18 cellular contexts compared by ENCODE assay signal in genomic region chr11:121881806-121882205, GRCh38.
DNase-seq lines count a peak whose midpoint lies in the region; TF ChIP-seq lines count a peak whose summit lies in the region.
"Had no signal": no experiment of that assay in that cellular context is flagged by ENCODE, and none has a peak within 500 bp of the region (broad histone marks: within the 10 kb centered on the region; RNA-seq: fewer than 3 reads in every experiment).

No MANE protein-coding gene starts in this region.

- no peak for TF ChIP-seq CTCF in fibroblast of lung (conservative IDR thresholded peaks at IDR 0.05 in 1 of 2, IDR thresholded peaks at IDR 0.05 in 1 of 2; ENCODE audit: low read depth in 1 of 2, low read length in 2 of 2)

- no peaks in the 10 kb centered on the region for H3K4me1 Mint-ChIP-seq in activated CD4-positive, alpha-beta memory T cell treated with anti-CD3 and anti-CD28 coated beads, Interleukin-2, amount 10 ng/mL, durations not matched to agents 7 days and 5 days

- H3K4me3 ChIP-seq in fibroblast of lung (replicated peaks in 1 of 4; ENCODE audit: control extremely low read depth in 1 of 4, insufficient read depth in 1 of 4, low read depth in 3 of 4, low read length in 4 of 4) = no peak overlapping the region
- H3K4me3 ChIP-seq: body of pancreas, heart left ventricle, PC-9 had no signal

- H3K9ac ChIP-seq in fibroblast of lung (ENCODE audit: insufficient read depth, low read length) = no peak overlapping the region

- H3K9me3 ChIP-seq in fibroblast of lung (ENCODE audit: control insufficient read depth, insufficient read depth, low read depth, low read length) = no peaks in the 10 kb centered on the region
- H3K9me3 ChIP-seq: body of pancreas, heart left ventricle had no signal

- no peaks in the 10 kb centered on the region for H3K79me2 ChIP-seq in fibroblast of lung (ENCODE audit: control insufficient read depth, insufficient read depth, low read length)

- no peak overlapping the region for H3K27ac Mint-ChIP-seq in activated CD4-positive, alpha-beta memory T cell treated with anti-CD3 and anti-CD28 coated beads, Interleukin-2, amount 10 ng/mL, durations not matched to agents 7 days and 5 days
- H3K27ac Mint-ChIP-seq: activated naive CD4-positive, alpha-beta T cell treated with anti-CD3 and anti-CD28 coated beads for 36 hours; nephron; type B pancreatic cell had no signal

- H3K9me3 Mint-ChIP-seq in activated CD4-positive, alpha-beta memory T cell treated with anti-CD3 and anti-CD28 coated beads, Interleukin-2, amount 10 ng/mL, durations not matched to agents 7 days and 5 days = no peaks in the 10 kb centered on the region
- H3K9me3 Mint-ChIP-seq: activated naive CD4-positive, alpha-beta T cell treated with anti-CD3 and anti-CD28 coated beads for 36 hours; nephron had no signal

- no peaks in the 10 kb centered on the region for H3K27me3 ChIP-seq in fibroblast of lung (ENCODE audit: control insufficient read depth, insufficient read depth, low read length)
- H3K27me3 ChIP-seq: body of pancreas, heart left ventricle had no signal

- DNase-seq in DMS53 (lab: John Stamatoyannopoulos, UW) (peak; percentile 43), DMS53 treated with DMSO at 0.1 percent for 48 hours (lab: John Stamatoyannopoulos, UW; ENCODE audit: unreplicated experiment) (no peak), RPMI7951 (ENCODE audit: low read depth) (peak; percentile 84), fibroblast of lung (ENCODE audit: low read depth in 2 of 2) (peak; percentile 72 to 86), stromal cell of bone marrow (ENCODE audit: low read depth) (peak; percentile 49)
- no peak for DNase-seq in stimulated activated CD4-positive, alpha-beta T cell treated with anti-CD3 and anti-CD28 coated beads, Interleukin-12 subunit alpha, Interleukin-12 subunit beta, amount 100 ng/mL, for 4 hours
- DNase-seq in activated CD4-positive, alpha-beta memory T cell treated with anti-CD3 and anti-CD28 coated beads, Interleukin-2, amount 10 ng/mL, durations not matched to agents 7 days and 5 days = no peak
- DNase-seq in activated CD4-positive, alpha-beta T cell treated with anti-CD3 and anti-CD28 coated beads for 4 hours = no peak
- DNase-seq: activated naive CD4-positive, alpha-beta T cell treated with anti-CD3 and anti-CD28 coated beads for 36 hours; body of pancreas; heart left ventricle; islet precursor cell; NCI-H526; PC-9; stimulated activated naive CD8-positive, alpha-beta T cell treated with anti-CD3 and anti-CD28 coated beads, Interleukin-15, Interleukin-2, amounts not matched to agents 100 U/mL and 50 U/mL, for 24 hours had no signal

- POLR2A ChIA-PET in activated CD4-positive, alpha-beta memory T cell treated with anti-CD3 and anti-CD28 coated beads, Interleukin-2, amount 10 ng/mL, durations not matched to agents 7 days and 5 days (lab: Charles Lee) = no interaction called here

- no peaks in the 10 kb centered on the region for H3K36me3 Mint-ChIP-seq in activated CD4-positive, alpha-beta memory T cell treated with anti-CD3 and anti-CD28 coated beads, Interleukin-2, amount 10 ng/mL, durations not matched to agents 7 days and 5 days (ENCODE audit: low read depth)
- H3K36me3 Mint-ChIP-seq: type B pancreatic cell had no signal

- H4K20me1 ChIP-seq in fibroblast of lung (ENCODE audit: control insufficient read depth, extremely low read depth, insufficient read depth, low read length) = no peaks in the 10 kb centered on the region

- no peaks in the 10 kb centered on the region for H3K4me1 ChIP-seq in fibroblast of lung (ENCODE audit: control insufficient read depth, extremely low read depth, insufficient read depth, low read length)
- H3K4me1 ChIP-seq: body of pancreas had no signal

- CTCF ChIA-PET in activated CD4-positive, alpha-beta memory T cell treated with anti-CD3 and anti-CD28 coated beads, Interleukin-2, amount 10 ng/mL, durations not matched to agents 7 days and 5 days (lab: Charles Lee) = no interaction called here

- no peak overlapping the region for H3K27ac ChIP-seq in fibroblast of lung (ENCODE audit: insufficient read depth, low read length)
- H3K27ac ChIP-seq: 22Rv1, body of pancreas, heart left ventricle, PC-9 had no signal

- no peak overlapping the region for H2AFZ ChIP-seq in fibroblast of lung (ENCODE audit: low read length)
- H2AFZ ChIP-seq: PC-9 had no signal

- H3K36me3 ChIP-seq in fibroblast of lung (ENCODE audit: control insufficient read depth, insufficient read depth, low read length) = no peaks in the 10 kb centered on the region
- H3K36me3 ChIP-seq: heart left ventricle had no signal

- H3K4me2 ChIP-seq in fibroblast of lung (ENCODE audit: extremely low read depth, insufficient read depth, low read length) = no peak overlapping the region
- H3K4me2 ChIP-seq: PC-9 had no signal

- no peaks in the 10 kb centered on the region for H3K27me3 Mint-ChIP-seq in activated CD4-positive, alpha-beta memory T cell treated with anti-CD3 and anti-CD28 coated beads, Interleukin-2, amount 10 ng/mL, durations not matched to agents 7 days and 5 days

- H3K4me3 Mint-ChIP-seq in activated CD4-positive, alpha-beta memory T cell treated with anti-CD3 and anti-CD28 coated beads, Interleukin-2, amount 10 ng/mL, durations not matched to agents 7 days and 5 days = no peak overlapping the region
- H3K4me3 Mint-ChIP-seq: activated naive CD4-positive, alpha-beta T cell treated with anti-CD3 and anti-CD28 coated beads for 36 hours; nephron; type B pancreatic cell had no signal

Comparison
In these comparisons a context has a peak if more than half of its experiments do, and no peak if none do; other contexts are left out.
1. DNase-seq: peak in DMS53 (single experiment), RPMI7951 (single experiment), fibroblast of lung (2 of 2) and stromal cell of bone marrow (single experiment); none in DMS53 treated with DMSO at 0.1 percent for 48 hours (single experiment), stimulated activated CD4-positive, alpha-beta T cell treated with anti-CD3 and anti-CD28 coated beads, Interleukin-12 subunit alpha, Interleukin-12 subunit beta, amount 100 ng/mL, for 4 hours (single experiment), activated CD4-positive, alpha-beta memory T cell treated with anti-CD3 and anti-CD28 coated beads, Interleukin-2, amount 10 ng/mL, durations not matched to agents 7 days and 5 days (single experiment) and activated CD4-positive, alpha-beta T cell treated with anti-CD3 and anti-CD28 coated beads for 4 hours (0 of 2).